Comparison of ENCODE assay signal across 1 cellular context in the genomic region with DNA sequence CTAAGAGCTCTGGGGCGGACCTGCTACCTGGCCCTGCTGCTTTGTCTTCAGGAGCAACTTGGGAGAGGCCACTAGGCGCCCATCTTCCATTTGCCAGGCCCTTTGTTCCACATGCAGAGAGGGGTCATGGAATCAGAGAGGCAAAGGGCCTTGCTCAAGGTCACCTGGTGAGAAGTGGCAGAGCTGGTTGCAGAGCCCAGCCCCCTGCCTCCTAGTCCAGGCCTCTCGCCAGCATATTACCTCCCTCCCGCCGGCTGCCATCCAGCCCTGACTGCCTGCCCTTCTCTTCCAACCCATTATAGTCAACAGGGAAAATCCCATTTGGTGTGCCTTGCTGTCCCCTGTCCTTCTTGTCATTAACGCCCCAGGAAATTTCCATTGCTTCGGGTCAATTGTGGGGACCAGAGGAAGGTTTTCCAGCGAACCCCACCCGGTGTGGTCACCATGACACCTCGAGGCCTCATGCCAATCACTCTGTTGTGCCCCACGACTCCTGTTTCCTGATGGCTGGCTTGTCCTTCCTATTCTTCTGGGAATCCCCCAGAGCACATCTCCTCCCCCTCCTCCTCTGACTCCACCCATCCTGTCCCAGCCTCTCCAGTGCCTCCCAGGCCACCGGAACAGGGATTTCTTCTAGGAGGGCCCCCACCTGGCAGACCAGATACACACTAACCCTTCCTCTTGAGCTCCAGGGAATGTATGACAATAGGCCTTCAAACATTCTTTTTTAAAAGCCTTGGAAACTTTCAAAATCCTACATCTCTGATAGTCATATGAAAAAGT.
TF ChIP-seq lines count a peak whose summit lies in the region.

No MANE protein-coding gene starts in this region.

TF ChIP-seq in H1, 55 proteins besides CTCF, POLR2A, EP300 and RAD21:
- TF ChIP-seq SIX5 (IDR thresholded peaks at IDR 0.05; ENCODE audit: low read depth, low read length) (no peak), SP1 (IDR thresholded peaks at IDR 0.05; ENCODE audit: low read depth, low read length) (no peak), SIN3A (conservative IDR thresholded peaks at IDR 0.05 in 1 of 2, IDR thresholded peaks at IDR 0.05 in 1 of 2; ENCODE audit: low read depth in 1 of 2, low read length in 2 of 2) (no peak), FOSL1 (IDR thresholded peaks at IDR 0.05; ENCODE audit: insufficient read depth, low read depth, low read length) (no peak), EZH2 (IDR thresholded peaks at IDR 0.05; ENCODE audit: low read depth, low read length, severe bottlenecking) (no peak), CHD2 (IDR thresholded peaks at IDR 0.05; ENCODE audit: low read length) (no peak), TEAD4 (IDR thresholded peaks at IDR 0.05; ENCODE audit: low read depth, low read length) (no peak), ASH2L (IDR thresholded peaks at IDR 0.05; ENCODE audit: low read length) (no peak), SP4 (IDR thresholded peaks at IDR 0.05; ENCODE audit: low read length) (no peak), SAP30 (IDR thresholded peaks at IDR 0.05; ENCODE audit: insufficient read depth, insufficient replicate concordance, low read length) (no peak), CBX8 (IDR thresholded peaks at IDR 0.05; ENCODE audit: borderline replicate concordance, low read depth, low read length) (no peak), SP2 (IDR thresholded peaks at IDR 0.05; ENCODE audit: low read length) (no peak), YY1 (IDR thresholded peaks at IDR 0.05; ENCODE audit: low read depth, low read length) (no peak), TAF7 (optimal IDR thresholded peaks at IDR 0.05; ENCODE audit: borderline replicate concordance, low read depth, low read length) (no peak), BCL11A (IDR thresholded peaks at IDR 0.05; ENCODE audit: low read depth in 2 of 2, low read length in 2 of 2) (no peak), RNF2 (IDR thresholded peaks at IDR 0.05; ENCODE audit: borderline replicate concordance, low read depth, low read length, missing control alignments, poor library complexity, severe bottlenecking) (no peak)
- TF ChIP-seq, protein P1, sequence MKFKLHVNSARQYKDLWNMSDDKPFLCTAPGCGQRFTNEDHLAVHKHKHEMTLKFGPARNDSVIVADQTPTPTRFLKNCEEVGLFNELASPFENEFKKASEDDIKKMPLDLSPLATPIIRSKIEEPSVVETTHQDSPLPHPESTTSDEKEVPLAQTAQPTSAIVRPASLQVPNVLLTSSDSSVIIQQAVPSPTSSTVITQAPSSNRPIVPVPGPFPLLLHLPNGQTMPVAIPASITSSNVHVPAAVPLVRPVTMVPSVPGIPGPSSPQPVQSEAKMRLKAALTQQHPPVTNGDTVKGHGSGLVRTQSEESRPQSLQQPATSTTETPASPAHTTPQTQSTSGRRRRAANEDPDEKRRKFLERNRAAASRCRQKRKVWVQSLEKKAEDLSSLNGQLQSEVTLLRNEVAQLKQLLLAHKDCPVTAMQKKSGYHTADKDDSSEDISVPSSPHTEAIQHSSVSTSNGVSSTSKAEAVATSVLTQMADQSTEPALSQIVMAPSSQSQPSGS (IDR thresholded peaks at IDR 0.05; ENCODE audit: low read length), result no peak
